ENCODE assay signal across 15 cellular contexts in the genomic region with DNA sequence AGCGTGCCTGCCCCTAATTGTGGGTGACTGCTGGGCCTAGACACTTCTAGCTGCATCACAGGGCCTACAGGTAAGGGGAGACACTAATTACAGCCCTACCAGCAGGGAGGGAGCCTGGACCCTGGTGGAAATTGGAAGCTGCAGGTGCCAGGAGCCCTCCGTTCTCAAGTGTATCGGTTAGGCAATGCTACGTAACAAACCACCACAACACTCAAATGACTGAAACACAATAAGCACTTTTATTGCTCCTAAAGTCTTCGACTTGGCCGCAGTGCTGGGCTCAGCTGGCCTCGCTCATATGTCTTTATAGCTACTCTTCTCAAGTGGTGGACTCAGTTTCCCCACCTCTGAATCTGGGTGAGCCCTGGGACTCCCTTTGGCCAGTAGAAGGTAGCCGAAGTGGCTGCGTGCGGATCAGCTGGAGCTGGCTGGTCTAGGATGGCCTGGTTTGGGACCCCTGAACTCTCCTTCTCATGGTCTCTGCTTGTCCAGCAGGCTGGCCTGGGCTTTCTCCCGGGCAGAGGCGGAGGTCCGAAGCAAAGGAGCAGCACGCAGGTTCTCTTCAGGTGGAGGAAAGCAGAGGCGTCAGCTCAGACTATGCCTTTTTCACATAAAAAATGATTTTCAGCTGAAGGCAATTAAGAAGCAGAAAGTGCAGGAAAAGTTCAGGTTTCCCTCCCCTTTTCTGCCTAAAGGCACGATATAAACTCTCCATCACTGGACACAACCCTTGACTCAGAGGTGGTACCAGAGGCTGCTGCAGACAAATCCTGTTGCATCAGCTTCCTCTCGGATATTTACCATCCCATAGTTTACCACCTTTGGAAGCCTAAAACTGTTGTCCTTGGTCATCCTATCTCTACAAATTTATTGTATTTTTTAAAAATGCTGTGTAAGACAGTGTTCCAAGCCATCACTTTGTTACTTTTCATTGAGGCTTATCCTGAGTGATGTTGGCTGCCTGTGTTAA. TPM values are rescaled to one million over a fixed set of nuclear protein-coding genes. Genes with fewer than 3 reads are reported as not detected.
"Had no signal": no experiment of that assay in that cellular context is flagged by ENCODE, and none has a peak within 500 bp of the region (broad histone marks: within the 10 kb centered on the region; RNA-seq: fewer than 3 reads in every experiment).

No MANE protein-coding gene starts in this region.

- ATAC-seq: effector memory CD8-positive, alpha-beta T cell; foreskin keratinocyte; naive thymus-derived CD4-positive, alpha-beta T cell; right cardiac atrium had no signal

- FAIRE-seq: colon, small intestine had no signal

- H3K36me3 ChIP-seq: ovary had no signal

- H3K27ac ChIP-seq: foreskin keratinocyte, ovary had no signal

- H3K9me3 ChIP-seq: ovary had no signal

- DNase-seq: effector memory CD8-positive, alpha-beta T cell; erythroblast; kidney glomerular epithelial cell; mesendoderm; naive thymus-derived CD4-positive, alpha-beta T cell; ovary; right cardiac atrium; small intestine; stimulated activated CD4-positive, alpha-beta T cell treated with anti-CD3 and anti-CD28 coated beads, Interleukin-2, amount 100 ng/mL, for 48 hours; stimulated activated naive CD4-positive, alpha-beta T cell treated with Interleukin-2 at 50 U/mL for 16 hours; trophoblast cell had no signal

- H3K27me3 ChIP-seq: foreskin keratinocyte, ovary had no signal

- H3K4me3 ChIP-seq: ovary had no signal

- H3K4me1 ChIP-seq: foreskin keratinocyte had no signal

RNA-seq across cellular contexts. Expression of gene CHST6, which starts 22.0 kb away (rescaled TPM):
- total RNA-seq: mononuclear cell had no signal
- polyA plus RNA-seq: liver; naive thymus-derived CD4-positive, alpha-beta T cell had no signal
